In the genomic region with DNA sequence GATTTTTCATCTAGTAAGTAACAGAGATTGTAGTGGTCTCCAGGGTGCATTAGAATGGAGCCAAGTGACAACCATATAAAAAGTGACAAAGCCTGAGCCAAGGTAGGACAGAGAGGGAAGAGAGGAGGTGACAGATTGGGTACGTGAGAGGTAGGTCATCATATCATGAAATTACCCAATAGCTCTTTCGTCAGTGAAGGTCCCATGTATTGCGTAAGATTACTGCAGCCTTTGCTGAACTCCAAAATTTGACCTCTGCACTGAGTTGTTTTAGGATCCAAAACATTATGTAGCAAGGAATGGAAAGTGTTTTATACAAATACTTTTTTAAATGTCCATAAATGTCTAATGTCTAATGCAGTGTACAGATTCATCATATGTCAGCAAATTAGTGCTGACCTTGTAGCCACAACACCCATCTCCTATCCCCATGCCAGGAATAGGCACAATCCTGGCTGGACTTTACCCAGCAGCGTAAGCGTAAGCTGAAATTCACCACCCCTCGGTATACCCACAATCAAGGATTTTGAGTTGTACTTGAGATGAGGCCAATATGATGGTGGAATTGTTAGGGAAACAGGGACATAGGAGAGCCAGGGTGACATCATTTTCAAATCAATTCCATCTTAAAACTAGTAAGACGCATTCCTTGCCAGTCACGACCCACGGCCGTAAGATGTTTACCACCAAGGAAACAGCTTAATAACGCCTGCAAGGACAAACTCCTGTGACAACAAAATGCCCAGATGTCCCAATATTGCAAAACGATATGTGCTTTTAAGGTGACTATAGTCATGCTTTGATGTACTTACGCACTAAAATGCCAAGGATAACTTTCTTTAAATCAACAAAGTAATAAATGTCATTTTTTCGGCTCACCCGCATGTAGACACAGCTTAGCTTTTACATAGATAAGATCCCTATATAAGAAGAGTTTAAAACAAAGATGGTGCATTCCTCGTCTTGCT, we compare ENCODE assay signal across 1 cellular context.
TF ChIP-seq lines count a peak whose summit lies in the region.

No MANE protein-coding gene starts in this region.

TF ChIP-seq in liver, 16 proteins besides CTCF, POLR2A, EP300 and RAD21:
- peak; percentile 28 for TF ChIP-seq FOXA2 (IDR thresholded peaks at IDR 0.05)
- peak in 1 of 2 donors; percentile 26 for TF ChIP-seq GABPA (IDR thresholded peaks at IDR 0.05 in 1 of 2, conservative IDR thresholded peaks at IDR 0.05 in 1 of 2)
- no peak for TF ChIP-seq TAF1 (conservative IDR thresholded peaks at IDR 0.05)
- TF ChIP-seq SP1 (IDR thresholded peaks at IDR 0.05): peak; percentile 97
- peak; percentile 61 to 72 for TF ChIP-seq JUND (IDR thresholded peaks at IDR 0.05)
- peak; percentile 69 for TF ChIP-seq YY1 (IDR thresholded peaks at IDR 0.05)
- TF ChIP-seq EGR1 (IDR thresholded peaks at IDR 0.05; ENCODE audit: low read depth in 2 of 2): peak in 1 of 2 donors; percentile 49
- TF ChIP-seq FOXA1 (IDR thresholded peaks at IDR 0.05): no peak
- peak; percentile 64 for TF ChIP-seq HNF4G (IDR thresholded peaks at IDR 0.05)
- peak; percentile 57 for TF ChIP-seq NR2F2 (IDR thresholded peaks at IDR 0.05)
- TF ChIP-seq, protein P1, sequence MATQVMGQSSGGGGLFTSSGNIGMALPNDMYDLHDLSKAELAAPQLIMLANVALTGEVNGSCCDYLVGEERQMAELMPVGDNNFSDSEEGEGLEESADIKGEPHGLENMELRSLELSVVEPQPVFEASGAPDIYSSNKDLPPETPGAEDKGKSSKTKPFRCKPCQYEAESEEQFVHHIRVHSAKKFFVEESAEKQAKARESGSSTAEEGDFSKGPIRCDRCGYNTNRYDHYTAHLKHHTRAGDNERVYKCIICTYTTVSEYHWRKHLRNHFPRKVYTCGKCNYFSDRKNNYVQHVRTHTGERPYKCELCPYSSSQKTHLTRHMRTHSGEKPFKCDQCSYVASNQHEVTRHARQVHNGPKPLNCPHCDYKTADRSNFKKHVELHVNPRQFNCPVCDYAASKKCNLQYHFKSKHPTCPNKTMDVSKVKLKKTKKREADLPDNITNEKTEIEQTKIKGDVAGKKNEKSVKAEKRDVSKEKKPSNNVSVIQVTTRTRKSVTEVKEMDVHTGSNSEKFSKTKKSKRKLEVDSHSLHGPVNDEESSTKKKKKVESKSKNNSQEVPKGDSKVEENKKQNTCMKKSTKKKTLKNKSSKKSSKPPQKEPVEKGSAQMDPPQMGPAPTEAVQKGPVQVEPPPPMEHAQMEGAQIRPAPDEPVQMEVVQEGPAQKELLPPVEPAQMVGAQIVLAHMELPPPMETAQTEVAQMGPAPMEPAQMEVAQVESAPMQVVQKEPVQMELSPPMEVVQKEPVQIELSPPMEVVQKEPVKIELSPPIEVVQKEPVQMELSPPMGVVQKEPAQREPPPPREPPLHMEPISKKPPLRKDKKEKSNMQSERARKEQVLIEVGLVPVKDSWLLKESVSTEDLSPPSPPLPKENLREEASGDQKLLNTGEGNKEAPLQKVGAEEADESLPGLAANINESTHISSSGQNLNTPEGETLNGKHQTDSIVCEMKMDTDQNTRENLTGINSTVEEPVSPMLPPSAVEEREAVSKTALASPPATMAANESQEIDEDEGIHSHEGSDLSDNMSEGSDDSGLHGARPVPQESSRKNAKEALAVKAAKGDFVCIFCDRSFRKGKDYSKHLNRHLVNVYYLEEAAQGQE (IDR thresholded peaks at IDR 0.05): peak; percentile 79
- TF ChIP-seq, protein P2, sequence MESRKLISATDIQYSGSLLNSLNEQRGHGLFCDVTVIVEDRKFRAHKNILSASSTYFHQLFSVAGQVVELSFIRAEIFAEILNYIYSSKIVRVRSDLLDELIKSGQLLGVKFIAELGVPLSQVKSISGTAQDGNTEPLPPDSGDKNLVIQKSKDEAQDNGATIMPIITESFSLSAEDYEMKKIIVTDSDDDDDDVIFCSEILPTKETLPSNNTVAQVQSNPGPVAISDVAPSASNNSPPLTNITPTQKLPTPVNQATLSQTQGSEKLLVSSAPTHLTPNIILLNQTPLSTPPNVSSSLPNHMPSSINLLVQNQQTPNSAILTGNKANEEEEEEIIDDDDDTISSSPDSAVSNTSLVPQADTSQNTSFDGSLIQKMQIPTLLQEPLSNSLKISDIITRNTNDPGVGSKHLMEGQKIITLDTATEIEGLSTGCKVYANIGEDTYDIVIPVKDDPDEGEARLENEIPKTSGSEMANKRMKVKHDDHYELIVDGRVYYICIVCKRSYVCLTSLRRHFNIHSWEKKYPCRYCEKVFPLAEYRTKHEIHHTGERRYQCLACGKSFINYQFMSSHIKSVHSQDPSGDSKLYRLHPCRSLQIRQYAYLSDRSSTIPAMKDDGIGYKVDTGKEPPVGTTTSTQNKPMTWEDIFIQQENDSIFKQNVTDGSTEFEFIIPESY (IDR thresholded peaks at IDR 0.05): peak; percentile 71
- TF ChIP-seq, protein P3, sequence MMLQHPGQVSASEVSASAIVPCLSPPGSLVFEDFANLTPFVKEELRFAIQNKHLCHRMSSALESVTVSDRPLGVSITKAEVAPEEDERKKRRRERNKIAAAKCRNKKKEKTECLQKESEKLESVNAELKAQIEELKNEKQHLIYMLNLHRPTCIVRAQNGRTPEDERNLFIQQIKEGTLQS (IDR thresholded peaks at IDR 0.05): peak; percentile 91
- peak; percentile 90 to 94 for TF ChIP-seq HNF4A (conservative IDR thresholded peaks at IDR 0.05)
- TF ChIP-seq, protein P4, sequence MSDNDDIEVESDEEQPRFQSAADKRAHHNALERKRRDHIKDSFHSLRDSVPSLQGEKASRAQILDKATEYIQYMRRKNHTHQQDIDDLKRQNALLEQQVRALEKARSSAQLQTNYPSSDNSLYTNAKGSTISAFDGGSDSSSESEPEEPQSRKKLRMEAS (IDR thresholded peaks at IDR 0.05): peak; percentile 41
- TF ChIP-seq RXRA (IDR thresholded peaks at IDR 0.05): peak; percentile 97
